ENCODE assay signal across 18 cellular contexts in the genomic region with DNA sequence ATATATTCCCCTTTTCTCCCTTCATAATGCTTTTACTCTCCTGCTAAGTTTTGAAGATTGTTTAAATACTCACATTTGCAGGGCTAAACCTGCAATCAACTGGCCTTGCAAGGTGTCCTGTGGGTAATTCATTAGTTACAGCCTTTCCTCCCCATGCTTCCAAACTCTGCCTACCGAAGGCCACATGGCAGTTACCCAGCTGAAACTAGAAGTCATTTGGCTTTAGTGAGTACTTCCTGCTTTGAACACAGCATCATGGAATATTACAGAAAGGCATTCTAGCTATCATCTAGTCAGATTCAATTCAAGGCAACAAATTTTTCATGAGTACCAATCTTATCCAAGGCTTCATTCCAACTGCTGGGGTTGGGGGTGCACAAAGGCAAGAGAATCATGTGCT. TPM values are rescaled to one million over a fixed set of nuclear protein-coding genes. Genes with fewer than 3 reads are reported as not detected.
A peak's percentile ranks its signal among the peaks of the same experiment; 100 is the strongest.
DNase-seq lines count a peak whose midpoint lies in the region; ATAC-seq lines count a peak whose summit lies in the region.
"Had no signal": no experiment of that assay in that cellular context is flagged by ENCODE, and none has a peak within 500 bp of the region (broad histone marks: within the 10 kb centered on the region; RNA-seq: fewer than 3 reads in every experiment).

No MANE protein-coding gene starts in this region.

- no peak overlapping the region for H3K4me3 ChIP-seq in H7 (ENCODE audit: insufficient read depth, low read depth, low read length)
- H3K4me3 ChIP-seq: GM23338 had no signal

- intact Hi-C loops in left colon (cut with DNase I, micrococcal nuclease) = no loop called here

- peak; percentile 11 to 21 for DNase-seq in NOMO-1 (lab: John Stamatoyannopoulos, UW; ENCODE audit: unreplicated experiment in 2 of 2)
- no peak for DNase-seq in NOMO-1 treated with dmso at 0.1 percent for 144 hours (lab: John Stamatoyannopoulos, UW; ENCODE audit: unreplicated experiment)
- DNase-seq in NCI-H69 (lab: John Stamatoyannopoulos, UW) = peak; percentile 26
- no peak for DNase-seq in left colon
- DNase-seq in H7 = no peak
- DNase-seq: ACHN; BE2C; C1 segment of cervical spinal cord; CD4-positive, CD25-positive, alpha-beta regulatory T cell; CD8-positive, alpha-beta memory T cell; COR-L47; DMS 273 treated with DMSO at 0.1 percent for 48 hours; DMS79; GDM1; HFFc6 had no signal

- no peaks in the 10 kb centered on the region for H3K36me3 ChIP-seq in H7 (replicated peaks; ENCODE audit: control insufficient read depth, insufficient read depth, low read length)
- H3K36me3 ChIP-seq: BE2C had no signal

- ATAC-seq in left colon (peak; percentile 56), GM21723 (IDR thresholded peaks at IDR 0.05; ENCODE audit: unreplicated experiment) (no peak)
- ATAC-seq: GM23338, HCT116 had no signal

- no peaks in the 10 kb centered on the region for H3K27me3 ChIP-seq in H7 (ENCODE audit: control insufficient read depth, insufficient read depth, low read length)
- H3K27me3 ChIP-seq: BE2C had no signal

RNA-seq across cellular contexts. Expression of gene SRPX, which starts 55.6 kb away (rescaled TPM):
- total RNA-seq in left colon = 10 to 100 TPM; 11.9 to 26.0 TPM
- total RNA-seq in H7 (2014; rRNA removed; shearing (Covaris generic)) = 8.0 and 9.9 TPM in 2 replicates
- total RNA-seq: CD4-positive, CD25-positive, alpha-beta regulatory T cell; CD8-positive, alpha-beta memory T cell had no signal

Comparison
In these comparisons a context has a peak if more than half of its experiments do, and no peak if none do; other contexts are left out.
1. DNase-seq: peak in NOMO-1 (2 of 2) and NCI-H69 (single experiment); none in NOMO-1 treated with dmso at 0.1 percent for 144 hours (single experiment), left colon (0 of 2) and H7 (single experiment).